Comparison of ENCODE assay signal across 8 cellular contexts in genomic region chr14:87805315-87805723, GRCh38.
DNase-seq lines count a peak whose midpoint lies in the region; ATAC-seq, FAIRE-seq and TF ChIP-seq lines count a peak whose summit lies in the region.

No MANE protein-coding gene starts in this region.

- peak; percentile 93 for ATAC-seq in HG02884 (IDR thresholded peaks at IDR 0.05; ENCODE audit: unreplicated experiment)

- intact Hi-C loops in kidney (cut with DNase I) = no loop called here

- DNase-seq in GM06990 (ENCODE audit: extremely low read depth, insufficient read length) (peak; percentile 3), OCI-M1 (lab: John Stamatoyannopoulos, UW) (peak; percentile 64), adipocyte (ENCODE audit: low read depth) (no peak), kidney (no peak), NCI-H2227 (lab: John Stamatoyannopoulos, UW; ENCODE audit: unreplicated experiment) (no peak)
- peak; percentile 14 for DNase-seq in stimulated activated naive CD4-positive, alpha-beta T cell treated with Interleukin-2 at 50 U/mL for 16 hours (lab: John Stamatoyannopoulos, UW)

- H3K4me3 ChIP-seq in GM06990 (replicated peaks; ENCODE audit: low read depth, low read length) = no peak overlapping the region
- peak overlapping the region; percentile 27 for H3K4me3 ChIP-seq in adipocyte (ENCODE audit: low read length)
- H3K4me3 ChIP-seq in kidney (ENCODE audit: low read length in 2 of 2) = no peak overlapping the region

- H3K9ac ChIP-seq in adipocyte (ENCODE audit: low read length) = no peak overlapping the region
- H3K9ac ChIP-seq in kidney (ENCODE audit: low read length in 2 of 2) = no peak overlapping the region

- H3K9me3 ChIP-seq in adipocyte (ENCODE audit: control insufficient read depth, low read length) (no peaks in the 10 kb centered on the region), kidney (ENCODE audit: control insufficient read depth in 1 of 2, low read length in 2 of 2) (no peaks in the 10 kb centered on the region)

- no peak for FAIRE-seq in kidney (lab: Jason Lieb, UNC)

- H3K36me3 ChIP-seq in GM06990 (ENCODE audit: control insufficient read depth, insufficient read depth, low read length) = no peaks in the 10 kb centered on the region
- H3K36me3 ChIP-seq in adipocyte (ENCODE audit: control insufficient read depth, insufficient read depth, low read length, severe bottlenecking) = no peaks in the 10 kb centered on the region
- no peaks in the 10 kb centered on the region for H3K36me3 ChIP-seq in kidney (ENCODE audit: control insufficient read depth in 1 of 2, insufficient read depth in 2 of 2, low read length in 2 of 2)

- H3K27me3 ChIP-seq in GM06990 (replicated peaks; ENCODE audit: control insufficient read depth, insufficient read depth, low read length) (no peaks in the 10 kb centered on the region), adipocyte (replicated peaks; ENCODE audit: control insufficient read depth, insufficient read depth, low read length) (no peaks in the 10 kb centered on the region)

- peaks cover 20% of the 10 kb centered on the region for H3K4me1 ChIP-seq in adipocyte (ENCODE audit: control insufficient read depth, insufficient read depth, low read length)
- H3K4me1 ChIP-seq in kidney (ENCODE audit: control insufficient read depth in 1 of 2, insufficient read depth in 1 of 2, low read depth in 1 of 2, low read length in 2 of 2) = no peaks in the 10 kb centered on the region

- peak; percentile 87 for TF ChIP-seq CTCF in 22Rv1 (IDR thresholded peaks at IDR 0.05)
- peak; percentile 77 for TF ChIP-seq CTCF in GM06990 (IDR thresholded peaks at IDR 0.05; ENCODE audit: insufficient read depth, low read length, poor library complexity, severe bottlenecking)
- peak; percentile 35 for TF ChIP-seq CTCF in kidney (IDR thresholded peaks at IDR 0.05; ENCODE audit: borderline replicate concordance, extremely low read depth, insufficient read depth)

- H3K27ac ChIP-seq in 22Rv1 (no peak overlapping the region), kidney (ENCODE audit: low read depth in 2 of 2, low read length in 2 of 2) (no peak overlapping the region)

Comparison
In these comparisons a context has a peak if more than half of its experiments do, and no peak if none do; other contexts are left out.
1. CTCF ChIP-seq: peak in every context shown above with its lines; median percentile 87 in 22Rv1; 77 in GM06990; 35 in kidney.
2. DNase-seq: peak in GM06990 (single experiment), OCI-M1 (single experiment) and stimulated activated naive CD4-positive, alpha-beta T cell treated with Interleukin-2 at 50 U/mL for 16 hours (single experiment); none in adipocyte (single experiment), kidney (single experiment) and NCI-H2227 (single experiment).